ENCODE assay signal across 8 cellular contexts in genomic region chr6:31834704-31835375, GRCh38. TPM values are rescaled to one million over a fixed set of nuclear protein-coding genes. Genes with fewer than 3 reads are reported as not detected.
DNase-seq lines count a peak whose midpoint lies in the region; ATAC-seq and TF ChIP-seq lines count a peak whose summit lies in the region.

No MANE protein-coding gene starts in this region.

- CTCF ChIA-PET in WTC11 (lab: Charles Lee), result interaction anchor here (1.0 to 2.1 kb wide), 5 partner anchors 28 to 289 kb away, joined by 3 to 7 read pairs (median 5); partner anchors contain the start of genes ATP6V1G2 and NEU1

- peaks cover 30% of the 10 kb centered on the region for H3K4me1 Mint-ChIP-seq in WTC11

- no peaks in the 10 kb centered on the region for H3K9me3 Mint-ChIP-seq in WTC11

- DNase-seq in NCI-H2029 (lab: John Stamatoyannopoulos, UW) (peak; percentile 81), WTC11 (ENCODE audit: low spot score) (peak; percentile 59), cardiac fibroblast (ENCODE audit: low read depth in 2 of 2) (peak in 1 of 2 donors; percentile 8), islet precursor cell (peak; percentile 80), NCI-H524 treated with DMSO at 0.1 percent for 48 hours (lab: John Stamatoyannopoulos, UW) (no peak)
- peak; percentile 70 to 73 for DNase-seq in stimulated activated CD4-positive, alpha-beta T cell treated with anti-CD3 and anti-CD28 coated beads, Interleukin-12 subunit alpha, Interleukin-12 subunit beta, amount 100 ng/mL, for 24 hours (ENCODE audit: low read depth in 2 of 2)

- ATAC-seq in GM21737 (IDR thresholded peaks at IDR 0.05; ENCODE audit: unreplicated experiment) (peak; percentile 35), WTC11 (peak; percentile 46)

- H3K4me3 ChIP-seq in cardiac fibroblast (replicated peaks in 1 of 2; ENCODE audit: low read depth in 2 of 2, low read length in 2 of 2), result peak overlapping the region; percentile 78 to 97

- peak overlapping the region; percentile 100 for H3K27ac Mint-ChIP-seq in WTC11

- H3K4me3 Mint-ChIP-seq in WTC11, result peak overlapping the region; percentile 99

- POLR2A ChIA-PET in WTC11 (lab: Charles Lee), result interaction anchor here (0.6 to 2.0 kb wide), 7 partner anchors 11 to 105 kb away, joined by 3 to 4 read pairs (median 4); partner anchors contain the start of genes LSM2, MSH5 and NEU1

- no peak for TF ChIP-seq CTCF in C4-2B (conservative IDR thresholded peaks at IDR 0.05)
- TF ChIP-seq CTCF in WTC11 (IDR thresholded peaks at IDR 0.05), result no peak
- no peak for TF ChIP-seq CTCF in cardiac fibroblast (IDR thresholded peaks at IDR 0.05; ENCODE audit: low read depth, low read length)

- peaks cover 50% of the 10 kb centered on the region for H3K36me3 Mint-ChIP-seq in WTC11

- peak overlapping the region; percentile 97 for H3K27ac ChIP-seq in C4-2B

- H3K27me3 Mint-ChIP-seq in WTC11 (ENCODE audit: low read depth), result no peaks in the 10 kb centered on the region

TF ChIP-seq in WTC11, 78 proteins besides CTCF, POLR2A, EP300 and RAD21 (continues in another document):
- TF ChIP-seq CBFB (CRISPR knock-in tag; IDR thresholded peaks at IDR 0.05; ENCODE audit: low read depth) (no peak), GTF2I (CRISPR knock-in tag; conservative IDR thresholded peaks at IDR 0.05) (no peak), HMGXB4 (CRISPR knock-in tag; IDR thresholded peaks at IDR 0.05) (peak; percentile 52; the same call in 1 of the 2 replicates), ETV6 (CRISPR knock-in tag; IDR thresholded peaks at IDR 0.05) (no peak), ZBTB21 (CRISPR knock-in tag; IDR thresholded peaks at IDR 0.05; ENCODE audit: borderline replicate concordance) (no peak), MLX (CRISPR knock-in tag; IDR thresholded peaks at IDR 0.05) (no peak), MAX (CRISPR knock-in tag; IDR thresholded peaks at IDR 0.05) (0 out of 2 replicates have a peak, but pooled peaks have one; percentile 24), RELA (CRISPR knock-in tag; IDR thresholded peaks at IDR 0.05; ENCODE audit: borderline replicate concordance) (no peak), IRF1 (CRISPR knock-in tag; IDR thresholded peaks at IDR 0.05) (no peak), JUN (CRISPR knock-in tag; IDR thresholded peaks at IDR 0.05) (no peak), EMX1 (CRISPR knock-in tag; IDR thresholded peaks at IDR 0.05) (peak; percentile 83; the same call in 1 of the 2 replicates), E2F1 (CRISPR knock-in tag; IDR thresholded peaks at IDR 0.05) (peak; percentile 49; the same call in 1 of the 2 replicates), USF2 (CRISPR knock-in tag; IDR thresholded peaks at IDR 0.05) (no peak), FOXJ3 (CRISPR knock-in tag; IDR thresholded peaks at IDR 0.05; ENCODE audit: borderline replicate concordance) (no peak), SP1 (CRISPR knock-in tag; conservative IDR thresholded peaks at IDR 0.05) (no peak), ZNF281 (CRISPR knock-in tag; IDR thresholded peaks at IDR 0.05) (no peak), NR1H2 (CRISPR knock-in tag; IDR thresholded peaks at IDR 0.05) (0 out of 2 replicates have a peak, but pooled peaks have one; percentile 9), ZSCAN18 (CRISPR knock-in tag; IDR thresholded peaks at IDR 0.05) (no peak), ZNF138 (CRISPR knock-in tag; conservative IDR thresholded peaks at IDR 0.05) (no peak), NR3C1 (CRISPR knock-in tag; conservative IDR thresholded peaks at IDR 0.05; ENCODE audit: low read depth) (no peak), NFYB (CRISPR knock-in tag; conservative IDR thresholded peaks at IDR 0.05; ENCODE audit: low read depth) (0 out of 2 replicates have a peak, but pooled peaks have one; percentile 16), JAZF1 (CRISPR knock-in tag; IDR thresholded peaks at IDR 0.05) (no peak), ZNF416 (CRISPR knock-in tag; IDR thresholded peaks at IDR 0.05) (peak; percentile 71; the same call in 1 of the 2 replicates)

RNA-seq across cellular contexts. Expression of gene HSPA1B, which starts 7.3 kb away (rescaled TPM):
- total RNA-seq in WTC11 (2021), result 75.3 to 105 TPM (median 96.4 TPM) in 3 replicates

RNA-seq across cellular contexts. Expression of gene HSPA1A, which starts 19.5 kb away (rescaled TPM):
- 57.2 to 80.1 TPM (median 75.8 TPM) in 3 replicates for total RNA-seq in WTC11 (2021)

RNA-seq across cellular contexts. Expression of gene HSPA1L, which starts 19.8 kb away (rescaled TPM):
- total RNA-seq in WTC11 (2021), result 1.2 to 2.1 TPM (median 1.9 TPM) in 3 replicates

RNA-seq across cellular contexts. Expression of gene NEU1, which starts 27.8 kb away (rescaled TPM):
- 42.6 to 44.8 TPM (median 42.8 TPM) in 3 replicates for total RNA-seq in WTC11 (2021)

RNA-seq across cellular contexts. Expression of gene LSM2, which starts 28.1 kb away (rescaled TPM):
- 104 to 121 TPM (median 119 TPM) in 3 replicates for total RNA-seq in WTC11 (2021)
